Comparison of ENCODE assay signal across 8 cellular contexts in genomic region chr11:61814242-61814957, GRCh38. TPM values are rescaled to one million over a fixed set of nuclear protein-coding genes. Genes with fewer than 3 reads are reported as not detected.
A peak's percentile ranks its signal among the peaks of the same experiment; 100 is the strongest.
DNase-seq lines count a peak whose midpoint lies in the region; ATAC-seq, FAIRE-seq and TF ChIP-seq lines count a peak whose summit lies in the region.

No MANE protein-coding gene starts in this region.

- peaks cover 24% of the 10 kb centered on the region for H3K79me2 ChIP-seq in endothelial cell of umbilical vein (ENCODE audit: control insufficient read depth, insufficient read depth, low read length)

- DNase-seq in GM12864 (ENCODE audit: low read depth) (no peak), SK-N-DZ (ENCODE audit: low spot score) (peak; percentile 71), endothelial cell of umbilical vein (ENCODE audit: low read depth, low spot score) (no peak), amniotic stem cell (lab: John Stamatoyannopoulos, UW) (no peak)
- DNase-seq in naive thymus-derived CD8-positive, alpha-beta T cell: peak in 1 of 10 donors; percentile 16
- DNase-seq in activated CD8-positive, alpha-beta memory T cell treated with anti-CD3 and anti-CD28 coated beads, Interleukin-2, amount 50 U/mL, for 48 hours: no peak

- no peak for TF ChIP-seq POLR2A in endothelial cell of umbilical vein (IDR thresholded peaks at IDR 0.05; ENCODE audit: low read depth, low read length)

- H2AFZ ChIP-seq in endothelial cell of umbilical vein (ENCODE audit: low read depth, low read length): peak overlapping the region; percentile 58

- H3K4me3 ChIP-seq in GM12864 (ENCODE audit: low read depth, low read length) (peak overlapping the region; percentile 84), endothelial cell of umbilical vein (replicated peaks in 1 of 3; ENCODE audit: insufficient read depth in 1 of 3, low read depth in 1 of 3, low read length in 3 of 3) (peak overlapping the region in 2 of 3 experiments; percentile 50 to 62)

- peak overlapping the region; percentile 72 for H3K9ac ChIP-seq in endothelial cell of umbilical vein (replicated peaks; ENCODE audit: extremely low read depth, insufficient read depth, low read length)

- no peaks in the 10 kb centered on the region for H3K27me3 ChIP-seq in endothelial cell of umbilical vein (ENCODE audit: control insufficient read depth in 2 of 2, insufficient read depth in 2 of 2, low read length in 2 of 2)

- H3K36me3 Mint-ChIP-seq in naive thymus-derived CD8-positive, alpha-beta T cell: peaks cover 0 to 4% (median 0%) of the 10 kb centered on the region in 3 donors

- intact Hi-C loops in endothelial cell of umbilical vein (cut with micrococcal nuclease): no loop called here

- dilution Hi-C loops in endothelial cell of umbilical vein (cut with MboI; ENCODE audit: extremely low pct_ligation_motif_present, low sequenced_read_pairs): no loop called here

- no peaks in the 10 kb centered on the region for H3K9me3 Mint-ChIP-seq in naive thymus-derived CD8-positive, alpha-beta T cell

- H3K4me1 ChIP-seq in endothelial cell of umbilical vein (ENCODE audit: control insufficient read depth, extremely low read depth, insufficient read depth, low read length): peaks cover 15% of the 10 kb centered on the region

- peaks cover 12 to 22% (median 16%) of the 10 kb centered on the region in 4 donors for H3K4me1 Mint-ChIP-seq in naive thymus-derived CD8-positive, alpha-beta T cell

- no peaks in the 10 kb centered on the region for H3K9me1 ChIP-seq in endothelial cell of umbilical vein (replicated peaks; ENCODE audit: control insufficient read depth, extremely low read depth, insufficient read depth, low read length)

- no TSS peak for BruUV-seq in endothelial cell of umbilical vein (replicated peaks; lab: Mats Ljungman, UMichigan)

- peak overlapping the region in 1 of 10 donors; percentile 75 for H3K27ac Mint-ChIP-seq in naive thymus-derived CD8-positive, alpha-beta T cell

- CTCF ChIA-PET in endothelial cell of umbilical vein (lab: Charles Lee): interaction anchor here (1.2 to 5.5 kb wide), 14 partner anchors 13 to 294 kb away, joined by 3 to 56 read pairs (median 7); partner anchors contain the start of genes FADS2, FEN1 and TMEM258

- ATAC-seq in naive thymus-derived CD8-positive, alpha-beta T cell: no peak
- no peak for ATAC-seq in HG03342 (IDR thresholded peaks at IDR 0.05; ENCODE audit: unreplicated experiment)

- H3K4me3 Mint-ChIP-seq in naive thymus-derived CD8-positive, alpha-beta T cell: peak overlapping the region; percentile 71 to 97 (median 92)

- no peaks in the 10 kb centered on the region for H4K20me1 ChIP-seq in endothelial cell of umbilical vein (replicated peaks; ENCODE audit: control insufficient read depth, extremely low read depth, insufficient read depth, low read length)

- TF ChIP-seq CTCF in 22Rv1 (IDR thresholded peaks at IDR 0.05) (no peak), GM12864 (IDR thresholded peaks at IDR 0.05; ENCODE audit: low read depth, low read length, missing control alignments) (no peak), endothelial cell of umbilical vein (IDR thresholded peaks at IDR 0.05; ENCODE audit: extremely low read depth in 1 of 2, insufficient read depth in 1 of 2, low read depth in 1 of 2, low read length in 2 of 2) (no peak)

- H3K4me2 ChIP-seq in endothelial cell of umbilical vein (ENCODE audit: insufficient read depth, low read length): peak overlapping the region; percentile 70

- peaks cover 4 to 37% (median 13%) of the 10 kb centered on the region in 5 donors for H3K27me3 Mint-ChIP-seq in naive thymus-derived CD8-positive, alpha-beta T cell

- no peaks in the 10 kb centered on the region for H3K9me3 ChIP-seq in endothelial cell of umbilical vein (replicated peaks; ENCODE audit: control insufficient read depth, insufficient read depth, low read length)

- H3K27ac ChIP-seq in 22Rv1 (peak overlapping the region; percentile 99), endothelial cell of umbilical vein (ENCODE audit: insufficient read depth, low read depth, low read length) (peak overlapping the region; percentile 87)

- peaks cover 16 to 21% of the 10 kb centered on the region in 2 experiments for H3K36me3 ChIP-seq in endothelial cell of umbilical vein (ENCODE audit: control insufficient read depth in 2 of 2, extremely low read depth in 1 of 2, insufficient read depth in 2 of 2, low read length in 2 of 2)

- no peak for FAIRE-seq in endothelial cell of umbilical vein (lab: Jason Lieb, UNC)

- POLR2A ChIA-PET in endothelial cell of umbilical vein (lab: Charles Lee): interaction anchor here (0.8 to 5.0 kb wide), 5 partner anchors 15 to 725 kb away, joined by 3 to 36 read pairs (median 10); partner anchors contain the start of genes FADS2, FEN1 and TMEM258
- POLR2A ChIA-PET in naive thymus-derived CD8-positive, alpha-beta T cell (lab: Charles Lee): interaction anchor here (0.6 to 1.6 kb wide), 4 partner anchors 19 to 1815 kb away, joined by 3 to 6 read pairs (median 4); partner anchors contain the start of genes FEN1 and TMEM258

TF ChIP-seq in endothelial cell of umbilical vein, 7 proteins besides CTCF, POLR2A, EP300 and RAD21 (continues in another document):
- TF ChIP-seq EZH2 (IDR thresholded peaks at IDR 0.05; ENCODE audit: borderline replicate concordance, low read depth, low read length, severe bottlenecking): no peak
- TF ChIP-seq MYC (IDR thresholded peaks at IDR 0.05; ENCODE audit: low read depth, low read length): no peak
- no peak for TF ChIP-seq JUN (IDR thresholded peaks at IDR 0.05; ENCODE audit: borderline replicate concordance, insufficient read depth, insufficient read length, low read depth)
- TF ChIP-seq GATA2 (IDR thresholded peaks at IDR 0.05; ENCODE audit: insufficient read depth, insufficient read length, low read depth, low read length): no peak
- TF ChIP-seq FOS (IDR thresholded peaks at IDR 0.05; ENCODE audit: borderline replicate concordance, insufficient read depth, low read length): no peak
- no peak for TF ChIP-seq POLR2AphosphoS5 (IDR thresholded peaks at IDR 0.05; ENCODE audit: insufficient read depth, low read depth, low read length)

RNA-seq across cellular contexts. Expression of gene FADS1, which starts 2.4 kb away (rescaled TPM):
- 182 and 212 TPM in 2 replicates for polyA plus RNA-seq in SK-N-DZ (2014; cell fraction: cytosol; rRNA removed)
- 118 and 119 TPM in 2 replicates for polyA plus RNA-seq in SK-N-DZ (2014; cell fraction: nucleus; rRNA removed)
- 109 and 110 TPM in 2 replicates for total RNA-seq in endothelial cell of umbilical vein
- polyA plus RNA-seq in endothelial cell of umbilical vein: 121 and 125 TPM in 2 replicates
- 73.0 and 77.1 TPM in 2 replicates for polyA plus RNA-seq in endothelial cell of umbilical vein (2011; cell fraction: cytosol; rRNA removed)
- polyA plus RNA-seq in endothelial cell of umbilical vein (2011; cell fraction: nucleus; rRNA removed): 79.5 and 82.4 TPM in 2 replicates
- polyA plus RNA-seq in endothelial cell of umbilical vein (2012): 50.4 and 68.5 TPM in 2 replicates
- 192 and 208 TPM in 2 replicates for polyA minus RNA-seq in endothelial cell of umbilical vein
- polyA minus RNA-seq in endothelial cell of umbilical vein (2011; cell fraction: cytosol; rRNA and poly(A)+ RNA removed): 289 TPM
- 51.4 and 61.8 TPM in 2 replicates for polyA minus RNA-seq in endothelial cell of umbilical vein (2011; cell fraction: nucleus; rRNA and poly(A)+ RNA removed)
- under 1 TPM; 0.55 to 0.60 TPM for total RNA-seq in naive thymus-derived CD8-positive, alpha-beta T cell
- polyA plus RNA-seq in naive thymus-derived CD8-positive, alpha-beta T cell: 1 to 10 TPM in 2 of 3 donors, not detected in 1; 1.7 to 4.7 TPM

RNA-seq across cellular contexts. Expression of gene FADS2, which starts 13.7 kb away (rescaled TPM):
- polyA plus RNA-seq in SK-N-DZ (2014; cell fraction: cytosol; rRNA removed): 238 and 253 TPM in 2 replicates
- polyA plus RNA-seq in SK-N-DZ (2014; cell fraction: nucleus; rRNA removed): 137 and 153 TPM in 2 replicates
- 668 and 694 TPM in 2 replicates for total RNA-seq in endothelial cell of umbilical vein
- 898 and 969 TPM in 2 replicates for polyA plus RNA-seq in endothelial cell of umbilical vein
- 619 and 783 TPM in 2 replicates for polyA plus RNA-seq in endothelial cell of umbilical vein (2011; cell fraction: cytosol; rRNA removed)
- polyA plus RNA-seq in endothelial cell of umbilical vein (2011; cell fraction: nucleus; rRNA removed): 552 and 630 TPM in 2 replicates
- polyA plus RNA-seq in endothelial cell of umbilical vein (2012): 311 and 450 TPM in 2 replicates
- 1,118 and 1,176 TPM in 2 replicates for polyA minus RNA-seq in endothelial cell of umbilical vein
- 46.5 TPM for polyA minus RNA-seq in endothelial cell of umbilical vein (2011; cell fraction: cytosol; rRNA and poly(A)+ RNA removed)
- 172 and 219 TPM in 2 replicates for polyA minus RNA-seq in endothelial cell of umbilical vein (2011; cell fraction: nucleus; rRNA and poly(A)+ RNA removed)
- total RNA-seq in naive thymus-derived CD8-positive, alpha-beta T cell: not detected
- polyA plus RNA-seq in naive thymus-derived CD8-positive, alpha-beta T cell: 1 to 10 TPM in 2 of 3 donors, under 1 TPM in 1; 0.06 to 9.6 (median 4.2) TPM

RNA-seq across cellular contexts. Expression of gene FEN1, which starts 21.7 kb away (rescaled TPM):
- polyA plus RNA-seq in SK-N-DZ (2014; cell fraction: cytosol; rRNA removed): 184 and 207 TPM in 2 replicates
- 56.1 and 83.9 TPM in 2 replicates for polyA plus RNA-seq in SK-N-DZ (2014; cell fraction: nucleus; rRNA removed)
- total RNA-seq in endothelial cell of umbilical vein: 57.9 and 60.5 TPM in 2 replicates
- polyA plus RNA-seq in endothelial cell of umbilical vein: 22.9 and 29.3 TPM in 2 replicates
- polyA plus RNA-seq in endothelial cell of umbilical vein (2011; cell fraction: cytosol; rRNA removed): 38.3 and 46.5 TPM in 2 replicates
- polyA plus RNA-seq in endothelial cell of umbilical vein (2011; cell fraction: nucleus; rRNA removed): 18.7 and 24.5 TPM in 2 replicates
- 28.8 and 51.8 TPM in 2 replicates for polyA plus RNA-seq in endothelial cell of umbilical vein (2012)
- 43.4 and 48.2 TPM in 2 replicates for polyA minus RNA-seq in endothelial cell of umbilical vein
- polyA minus RNA-seq in endothelial cell of umbilical vein (2011; cell fraction: cytosol; rRNA and poly(A)+ RNA removed): 96.6 TPM
- 16.6 TPM in 2 replicates for polyA minus RNA-seq in endothelial cell of umbilical vein (2011; cell fraction: nucleus; rRNA and poly(A)+ RNA removed)
- total RNA-seq in naive thymus-derived CD8-positive, alpha-beta T cell: 1 to 10 TPM; 8.3 to 8.6 TPM
- polyA plus RNA-seq in naive thymus-derived CD8-positive, alpha-beta T cell: 10 to 100 TPM in 2 of 3 donors, 1 to 10 TPM in 1; 10.0 to 13.1 (median 10.2) TPM

RNA-seq across cellular contexts. Expression of gene TMEM258, which starts 22.0 kb away (rescaled TPM):
- polyA plus RNA-seq in SK-N-DZ (2014; cell fraction: cytosol; rRNA removed): 147 and 242 TPM in 2 replicates
- polyA plus RNA-seq in SK-N-DZ (2014; cell fraction: nucleus; rRNA removed): 86.1 and 95.3 TPM in 2 replicates
- 139 and 140 TPM in 2 replicates for total RNA-seq in endothelial cell of umbilical vein
- 534 and 632 TPM in 2 replicates for polyA plus RNA-seq in endothelial cell of umbilical vein
- polyA plus RNA-seq in endothelial cell of umbilical vein (2011; cell fraction: cytosol; rRNA removed): 418 and 490 TPM in 2 replicates
- polyA plus RNA-seq in endothelial cell of umbilical vein (2011; cell fraction: nucleus; rRNA removed): 98.0 and 104 TPM in 2 replicates
- 399 and 519 TPM in 2 replicates for polyA plus RNA-seq in endothelial cell of umbilical vein (2012)
- polyA minus RNA-seq in endothelial cell of umbilical vein: 266 and 269 TPM in 2 replicates
- polyA minus RNA-seq in endothelial cell of umbilical vein (2011; cell fraction: cytosol; rRNA and poly(A)+ RNA removed): 112 TPM
- 47.6 and 56.5 TPM in 2 replicates for polyA minus RNA-seq in endothelial cell of umbilical vein (2011; cell fraction: nucleus; rRNA and poly(A)+ RNA removed)
- total RNA-seq in naive thymus-derived CD8-positive, alpha-beta T cell: 10 to 100 TPM; 84.4 to 87.7 TPM
- polyA plus RNA-seq in naive thymus-derived CD8-positive, alpha-beta T cell: 100 to 1,000 TPM; 205 to 256 (median 225) TPM

Comparison
In these comparisons a context has a peak if more than half of its experiments do, and no peak if none do; other contexts are left out.
1. RNA of gene FADS1, which starts 2.4 kb away (total RNA-seq): 109 to 110 TPM in endothelial cell of umbilical vein; 0.55 to 0.60 TPM in naive thymus-derived CD8-positive, alpha-beta T cell; every median in the first group is over 10 times any median in the second.
2. RNA of gene FADS2, which starts 13.7 kb away (total RNA-seq): 668 to 694 TPM in endothelial cell of umbilical vein; not detected in naive thymus-derived CD8-positive, alpha-beta T cell; every median in the first group is over 100 times any median in the second.